9 cellular contexts compared by ENCODE assay signal in genomic region chr3:2099028-2099671, GRCh38. TPM values are rescaled to one million over a fixed set of nuclear protein-coding genes. Genes with fewer than 3 reads are reported as not detected.
DNase-seq lines count a peak whose midpoint lies in the region; ATAC-seq and TF ChIP-seq lines count a peak whose summit lies in the region.
"Had no signal": no experiment of that assay in that cellular context is flagged by ENCODE, and none has a peak within 500 bp of the region (broad histone marks: within the 10 kb centered on the region; RNA-seq: fewer than 3 reads in every experiment).

No MANE protein-coding gene starts in this region.

- H3K4me3 ChIP-seq in WERI-Rb-1 (ENCODE audit: low read depth, low read length) (peak overlapping the region; percentile 74), left lung (peak overlapping the region; percentile 33 to 45), thoracic aorta (peak overlapping the region; percentile 85)

- TF ChIP-seq POLR2A in erythroblast (IDR thresholded peaks at IDR 0.05; ENCODE audit: low read length): no peak

- DNase-seq in NCI-H748 (lab: John Stamatoyannopoulos, UW; ENCODE audit: unreplicated experiment): peak; percentile 56
- no peak for DNase-seq in NCI-H748 treated with DMSO at 0.1 percent for 48 hours (lab: John Stamatoyannopoulos, UW)
- DNase-seq in WERI-Rb-1: peak; percentile 62
- peak in 1 of 2 donors; percentile 78 for DNase-seq in left lung
- DNase-seq in thoracic aorta (ENCODE audit: low spot score): no peak
- no peak for DNase-seq in erythroblast (lab: John Stamatoyannopoulos, UW)
- no peak for DNase-seq in NCI-H226
- DNase-seq: naive B cell had no signal

- H3K9me3 ChIP-seq in WERI-Rb-1 (ENCODE audit: severe bottlenecking): no peaks in the 10 kb centered on the region
- H3K9me3 ChIP-seq in left lung: no peaks in the 10 kb centered on the region
- no peaks in the 10 kb centered on the region for H3K9me3 ChIP-seq in thoracic aorta

- no peak for TF ChIP-seq CTCF in WERI-Rb-1 (IDR thresholded peaks at IDR 0.05; ENCODE audit: low read depth, low read length)
- TF ChIP-seq CTCF in left lung (IDR thresholded peaks at IDR 0.05): no peak
- TF ChIP-seq CTCF in thoracic aorta (IDR thresholded peaks at IDR 0.05): no peak

- peak; percentile 58 for ATAC-seq in left lung
- ATAC-seq in thoracic aorta (ENCODE audit: insufficient number of reproducible peaks, low FRiP score, low read depth): peak; percentile 23
- no peak for ATAC-seq in GM18868 (IDR thresholded peaks at IDR 0.05; ENCODE audit: unreplicated experiment)

- intact Hi-C loops in left lung (cut with DNase I): no loop called here

- no peaks in the 10 kb centered on the region for H3K4me1 ChIP-seq in left lung
- H3K4me1 ChIP-seq in thoracic aorta (ENCODE audit: control insufficient read depth in 1 of 2, low read depth in 2 of 2): peaks cover 3 to 39% of the 10 kb centered on the region in 2 donors

- H3K36me3 ChIP-seq in WERI-Rb-1 (no peaks in the 10 kb centered on the region), left lung (no peaks in the 10 kb centered on the region), thoracic aorta (no peaks in the 10 kb centered on the region)

- H3K27me3 ChIP-seq in WERI-Rb-1 (ENCODE audit: insufficient read depth, low read depth, severe bottlenecking) (no peaks in the 10 kb centered on the region), left lung (peaks cover 29 to 70% of the 10 kb centered on the region in 2 donors), thoracic aorta (replicated peaks; ENCODE audit: insufficient read depth) (no peaks in the 10 kb centered on the region)

- H3K27ac ChIP-seq in WERI-Rb-1 (peak overlapping the region; percentile 92), left lung (peak overlapping the region in 1 of 2 donors; percentile 9), thoracic aorta (peak overlapping the region; percentile 82 to 89)

RNA-seq across cellular contexts. Expression of gene CNTN4, which starts 0.5 kb away (rescaled TPM):
- 1 to 10 TPM; 5.9 to 7.6 TPM for total RNA-seq in left lung
- 100 to 1,000 TPM; 103 to 116 TPM for total RNA-seq in thoracic aorta

Comparison
In these comparisons a context has a peak if more than half of its experiments do, and no peak if none do; other contexts are left out.
1. DNase-seq: peak in NCI-H748 (single experiment) and WERI-Rb-1 (single experiment); none in NCI-H748 treated with DMSO at 0.1 percent for 48 hours (single experiment), thoracic aorta (single experiment), erythroblast (0 of 2) and NCI-H226 (single experiment).
2. RNA of gene CNTN4, which starts 0.5 kb away (total RNA-seq): 103 to 116 TPM in thoracic aorta; 5.9 to 7.6 TPM in left lung; every median in the first group is over 10 times any median in the second.
3. Peak in every context shown above with its lines, with median percentiles within 50 percentile points of each other: H3K4me3 ChIP-seq.